In genomic region chr2:136125226-136125625, GRCh38 we compare ENCODE assay signal across 19 cellular contexts. TPM values are rescaled to one million over a fixed set of nuclear protein-coding genes. Genes with fewer than 3 reads are reported as not detected.
DNase-seq lines count a peak whose midpoint lies in the region; ATAC-seq, FAIRE-seq and TF ChIP-seq lines count a peak whose summit lies in the region.
"Had no signal": no experiment of that assay in that cellular context is flagged by ENCODE, and none has a peak within 500 bp of the region (broad histone marks: within the 10 kb centered on the region; RNA-seq: fewer than 3 reads in every experiment).

No MANE protein-coding gene starts in this region.

- H3K36me3 ChIP-seq in KOPT-K1 (ENCODE audit: insufficient read depth, low read length): no peaks in the 10 kb centered on the region
- H3K36me3 ChIP-seq in neural progenitor cell: no peaks in the 10 kb centered on the region
- H3K36me3 ChIP-seq in small intestine (ENCODE audit: control insufficient read depth in 2 of 2, insufficient read depth in 2 of 2, low read length in 2 of 2): no peaks in the 10 kb centered on the region
- H3K36me3 ChIP-seq: esophagus squamous epithelium, thyroid gland had no signal

- DNase-seq in COLO829 (ENCODE audit: low spot score) (peak; percentile 46), neural progenitor cell (ENCODE audit: low spot score) (peak; percentile 27), small intestine (no peak), NCI-H1105 (lab: John Stamatoyannopoulos, UW) (no peak), HFFc6 (no peak)
- no peak for DNase-seq in activated T-cell treated with anti-CD3 and anti-CD28 coated beads, Interleukin-2, amount 50 U/mL, for 72 hours
- DNase-seq: activated CD4-positive, CD25-positive, alpha-beta regulatory T cell treated with anti-CD3 and anti-CD28 coated beads, Interleukin-2, amount 50 U/mL, for 72 hours; dermis blood vessel endothelial cell; esophagus squamous epithelium; left cardiac atrium; NCI-H1105 treated with DMSO at 0.1 percent for 48 hours; NCI-H510A; thyroid gland had no signal

- peaks cover 18% of the 10 kb centered on the region for H3K27me3 Mint-ChIP-seq in activated T-cell treated with anti-CD3 and anti-CD28 coated beads, Interleukin-2, amount 50 U/mL, for 72 hours (ENCODE audit: low read depth)
- H3K27me3 Mint-ChIP-seq in neural progenitor cell (ENCODE audit: insufficient read depth, low read depth) (peaks cover 9% of the 10 kb centered on the region), HFFc6 (ENCODE audit: insufficient read depth) (peaks cover 12% of the 10 kb centered on the region)

- peaks cover 43% of the 10 kb centered on the region for H3F3A ChIP-seq in neural progenitor cell (ENCODE audit: low read depth)

- peak overlapping the region; percentile 5 for H3K27ac Mint-ChIP-seq in activated T-cell treated with anti-CD3 and anti-CD28 coated beads, Interleukin-2, amount 50 U/mL, for 72 hours
- no peak overlapping the region for H3K27ac Mint-ChIP-seq in neural progenitor cell
- no peak overlapping the region for H3K27ac Mint-ChIP-seq in HFFc6
- H3K27ac Mint-ChIP-seq: T-helper 1 cell treated with Interleukin-12 subunit alpha and Interleukin-12 subunit beta and Interleukin-4 antibody, amounts not matched to agents 30 μg/mL and 1 μg/mL, for 36 hours had no signal

- H3K27me3 ChIP-seq in neural progenitor cell (peaks cover 10% of the 10 kb centered on the region), small intestine (ENCODE audit: control insufficient read depth in 2 of 2, insufficient read depth in 2 of 2, low read length in 2 of 2) (no peaks in the 10 kb centered on the region)
- H3K27me3 ChIP-seq: thyroid gland had no signal

- FAIRE-seq in small intestine (lab: Jason Lieb, UNC): no peak
- FAIRE-seq: G401.6, HepG2 had no signal

- peak overlapping the region; percentile 52 for H3K4me2 ChIP-seq in neural progenitor cell

- H3K9me3 ChIP-seq in KOPT-K1 (ENCODE audit: insufficient read depth, low read length, poor library complexity, severe bottlenecking) (no peaks in the 10 kb centered on the region), neural progenitor cell (ENCODE audit: low read depth) (no peaks in the 10 kb centered on the region), small intestine (ENCODE audit: control insufficient read depth, low read depth) (no peaks in the 10 kb centered on the region)
- H3K9me3 ChIP-seq: esophagus squamous epithelium, thyroid gland had no signal

- TF ChIP-seq CTCF in neural progenitor cell (IDR thresholded peaks at IDR 0.05) (no peak), HFFc6 (IDR thresholded peaks at IDR 0.05) (no peak)

- H3K79me2 ChIP-seq in neural progenitor cell (ENCODE audit: low read depth): no peaks in the 10 kb centered on the region

- H4K20me1 ChIP-seq in neural progenitor cell (ENCODE audit: low read depth): no peaks in the 10 kb centered on the region

- H3K4me3 Mint-ChIP-seq in activated T-cell treated with anti-CD3 and anti-CD28 coated beads, Interleukin-2, amount 50 U/mL, for 72 hours: peak overlapping the region; percentile 61 to 66
- H3K4me3 Mint-ChIP-seq in neural progenitor cell: no peak overlapping the region
- no peak overlapping the region for H3K4me3 Mint-ChIP-seq in HFFc6
- H3K4me3 Mint-ChIP-seq: T-helper 1 cell treated with Interleukin-12 subunit alpha and Interleukin-12 subunit beta and Interleukin-4 antibody, amounts not matched to agents 30 μg/mL and 1 μg/mL, for 36 hours had no signal

- H3K9ac ChIP-seq in neural progenitor cell: no peak overlapping the region

- no peaks in the 10 kb centered on the region for H3K9me3 Mint-ChIP-seq in activated T-cell treated with anti-CD3 and anti-CD28 coated beads, Interleukin-2, amount 50 U/mL, for 72 hours
- H3K9me3 Mint-ChIP-seq in neural progenitor cell: no peaks in the 10 kb centered on the region
- H3K9me3 Mint-ChIP-seq in HFFc6: no peaks in the 10 kb centered on the region
- H3K9me3 Mint-ChIP-seq: T-helper 1 cell treated with Interleukin-12 subunit alpha and Interleukin-12 subunit beta and Interleukin-4 antibody, amounts not matched to agents 30 μg/mL and 1 μg/mL, for 36 hours had no signal

- H3K4me1 ChIP-seq in neural progenitor cell: peaks cover 72% of the 10 kb centered on the region
- no peaks in the 10 kb centered on the region for H3K4me1 ChIP-seq in small intestine (ENCODE audit: control insufficient read depth in 2 of 2, insufficient read depth in 1 of 2, low read depth in 1 of 2, low read length in 1 of 2)

- 71 to 79% (median 75%) methylated on average over 6 of the region's 6 CpGs for WGBS in small intestine, 3 donors

- peaks cover 90% of the 10 kb centered on the region for H3K4me1 Mint-ChIP-seq in activated T-cell treated with anti-CD3 and anti-CD28 coated beads, Interleukin-2, amount 50 U/mL, for 72 hours (ENCODE audit: low read depth)
- H3K4me1 Mint-ChIP-seq in neural progenitor cell (peaks cover 51% of the 10 kb centered on the region), HFFc6 (ENCODE audit: low read depth) (no peaks in the 10 kb centered on the region; the same call in 1 of the 2 replicates)

- H3K4me3 ChIP-seq in neural progenitor cell: no peak overlapping the region
- H3K4me3 ChIP-seq in small intestine (ENCODE audit: low read depth in 1 of 2, low read length in 2 of 2): no peak overlapping the region
- H3K4me3 ChIP-seq: esophagus squamous epithelium, thyroid gland had no signal

- H3K36me3 Mint-ChIP-seq in activated T-cell treated with anti-CD3 and anti-CD28 coated beads, Interleukin-2, amount 50 U/mL, for 72 hours (ENCODE audit: insufficient read depth in 2 of 2): peaks cover 0 to 3% of the 10 kb centered on the region in 2 donors
- H3K36me3 Mint-ChIP-seq in neural progenitor cell (no peaks in the 10 kb centered on the region), HFFc6 (ENCODE audit: low read depth) (no peaks in the 10 kb centered on the region)

- H2AFZ ChIP-seq in neural progenitor cell (replicated peaks): no peak overlapping the region

- no peak for ATAC-seq in activated T-cell treated with anti-CD3 and anti-CD28 coated beads, Interleukin-2, amount 50 U/mL, for 72 hours (replicated peaks in 1 of 2)
- ATAC-seq: left cardiac atrium had no signal

- H3K27ac ChIP-seq in KOPT-K1 (ENCODE audit: low read depth, low read length, poor library complexity, severe bottlenecking) (peak overlapping the region; percentile 67), neural progenitor cell (peak overlapping the region; percentile 57), small intestine (ENCODE audit: low read depth in 1 of 2, low read length in 1 of 2) (no peak overlapping the region)
- H3K27ac ChIP-seq: C4-2B, esophagus squamous epithelium, thyroid gland had no signal

RNA-seq across cellular contexts. Expression of gene CXCR4, which starts 7.3 kb away (rescaled TPM):
- total RNA-seq in activated T-cell treated with anti-CD3 and anti-CD28 coated beads, Interleukin-2, amount 50 U/mL, for 72 hours: 100 to 1,000 TPM; 221 to 338 TPM
- 31.0 and 32.6 TPM in 2 replicates for total RNA-seq in neural progenitor cell (ENCODE audit: low replicate concordance)
- 10 to 100 TPM in 1 of 3 donors, 1 to 10 TPM in 2; 4.5 to 24.8 (median 5.4) TPM for polyA plus RNA-seq in small intestine
- not detected for total RNA-seq in HFFc6 (2021; fragmentation: NEBNext Ultra II Directional; extraction: Animal tissue kit (Norgen Biotek cat#: 25700))
- total RNA-seq: RPMI7951 had no signal

Comparison
In these comparisons a context has a peak if more than half of its experiments do, and no peak if none do; other contexts are left out.
1. DNase-seq: peak in COLO829 (single experiment) and neural progenitor cell (single experiment); none in activated T-cell treated with anti-CD3 and anti-CD28 coated beads, Interleukin-2, amount 50 U/mL, for 72 hours (0 of 2), small intestine (single experiment), NCI-H1105 (single experiment) and HFFc6 (single experiment).
2. H3K27ac ChIP-seq: peak in KOPT-K1 (single experiment) and neural progenitor cell (single experiment); none in small intestine (0 of 2).
3. H3K4me3 Mint-ChIP-seq: peak in activated T-cell treated with anti-CD3 and anti-CD28 coated beads, Interleukin-2, amount 50 U/mL, for 72 hours (2 of 2); none in neural progenitor cell (single experiment) and HFFc6 (single experiment).
4. RNA of gene CXCR4, which starts 7.3 kb away (total RNA-seq): 221 to 338 TPM in activated T-cell treated with anti-CD3 and anti-CD28 coated beads, Interleukin-2, amount 50 U/mL, for 72 hours and 31.0 to 32.6 TPM in neural progenitor cell; not detected in HFFc6; every median in the first group is over 10 times any median in the second.